In genomic region chr5:151381899-151382298, GRCh38 we compare ENCODE assay signal across 26 cellular contexts. TPM values are rescaled to one million over a fixed set of nuclear protein-coding genes. Genes with fewer than 3 reads are reported as not detected.
DNase-seq lines count a peak whose midpoint lies in the region; ATAC-seq, FAIRE-seq and TF ChIP-seq lines count a peak whose summit lies in the region.
"Had no signal": no experiment of that assay in that cellular context is flagged by ENCODE, and none has a peak within 500 bp of the region (broad histone marks: within the 10 kb centered on the region; RNA-seq: fewer than 3 reads in every experiment).

No MANE protein-coding gene starts in this region.

- in situ Hi-C loops in mammary epithelial cell (cut with MboI; ENCODE audit: low sequenced_read_pairs in 2 of 2), result no loop called here
- in situ Hi-C loops in gastrocnemius medialis (cut with MboI; ENCODE audit: low sequenced_read_pairs in 4 of 4), result no loop called here

- H3K27ac ChIP-seq in mammary epithelial cell (ENCODE audit: insufficient read depth, low read depth, low read length) (no peak overlapping the region), gastrocnemius medialis (peak overlapping the region; percentile 93 to 97 (median 96))
- H3K27ac ChIP-seq: A549; BLaER1 treated with 17β-estradiol and CSF1 and Interleukin-3, amounts not matched to agents 10 nM and 100 nM had no signal

- no peaks in the 10 kb centered on the region for H4K20me1 ChIP-seq in mammary epithelial cell (ENCODE audit: insufficient read depth, low read length)
- H4K20me1 ChIP-seq: BLaER1 treated with 17β-estradiol and CSF1 and Interleukin-3, amounts not matched to agents 10 nM and 100 nM had no signal

- CTCF ChIA-PET in mammary epithelial cell (lab: Charles Lee; ENCODE audit: low non-redundant PET), result interaction anchor here (0.7 kb wide), 1 partner anchor 129 kb away, joined by 5 read pairs; no protein-coding TSS in a partner anchor
- CTCF ChIA-PET in MCF 10A (lab: Yijun Ruan, JAX), result no interaction called here

- FAIRE-seq in GM12891 (lab: Jason Lieb, UNC), result no peak
- FAIRE-seq: A549, D721Med, GM12878, H54 had no signal

- H3K4me1 ChIP-seq in mammary epithelial cell (ENCODE audit: insufficient read depth, low read length), result no peaks in the 10 kb centered on the region
- H3K4me1 ChIP-seq in gastrocnemius medialis, result peaks cover 26 to 31% of the 10 kb centered on the region in 2 donors
- H3K4me1 ChIP-seq: A549; BE2C; BLaER1 treated with 17β-estradiol and CSF1 and Interleukin-3, amounts not matched to agents 10 nM and 100 nM; HAP-1 had no signal

- no peaks in the 10 kb centered on the region for H3K36me3 Mint-ChIP-seq in MCF 10A (ENCODE audit: insufficient read depth, unreplicated experiment)
- H3K36me3 Mint-ChIP-seq in nephron progenitor cell (ENCODE audit: low read depth), result no peaks in the 10 kb centered on the region
- no peaks in the 10 kb centered on the region for H3K36me3 Mint-ChIP-seq in chondrocyte (ENCODE audit: low read depth)
- H3K36me3 Mint-ChIP-seq: CD14-positive monocyte; CD8-positive, alpha-beta memory T cell had no signal

- ATAC-seq in gastrocnemius medialis (no peak), GM18498 (IDR thresholded peaks at IDR 0.05; ENCODE audit: unreplicated experiment) (no peak)
- ATAC-seq: A549, GM12878 had no signal

- TF ChIP-seq POLR2A in gastrocnemius medialis (IDR thresholded peaks at IDR 0.05), result no peak
- TF ChIP-seq POLR2A in GM12891 (IDR thresholded peaks at IDR 0.05; ENCODE audit: low read depth, low read length), result no peak

- H3K9me3 ChIP-seq in mammary epithelial cell (replicated peaks; ENCODE audit: insufficient read depth, low read length) (no peaks in the 10 kb centered on the region), gastrocnemius medialis (no peaks in the 10 kb centered on the region)
- H3K9me3 ChIP-seq: A549, BE2C, HAP-1 had no signal

- no peak overlapping the region for H3K9ac ChIP-seq in mammary epithelial cell (ENCODE audit: insufficient read depth, low read length)
- H3K9ac ChIP-seq: BLaER1 treated with 17β-estradiol and CSF1 and Interleukin-3, amounts not matched to agents 10 nM and 100 nM had no signal

- peaks cover 6% of the 10 kb centered on the region for H3K27me3 Mint-ChIP-seq in MCF 10A (ENCODE audit: insufficient read depth, unreplicated experiment)
- H3K27me3 Mint-ChIP-seq in nephron progenitor cell (ENCODE audit: low read depth, poor library complexity), result peaks cover 6% of the 10 kb centered on the region
- H3K27me3 Mint-ChIP-seq in chondrocyte (ENCODE audit: low read depth), result peaks cover 15% of the 10 kb centered on the region

- H3K4me2 ChIP-seq in mammary epithelial cell (ENCODE audit: insufficient read depth, low read depth, low read length), result no peak overlapping the region
- H3K4me2 ChIP-seq: A549; BLaER1 treated with 17β-estradiol and CSF1 and Interleukin-3, amounts not matched to agents 10 nM and 100 nM had no signal

- TF ChIP-seq CTCF in mammary epithelial cell (conservative IDR thresholded peaks at IDR 0.05 in 1 of 2, IDR thresholded peaks at IDR 0.05 in 1 of 2; ENCODE audit: extremely low read depth in 1 of 2, insufficient read depth in 1 of 2, low read depth in 1 of 2, low read length in 2 of 2) (no peak), MCF 10A (IDR thresholded peaks at IDR 0.05; ENCODE audit: unreplicated experiment) (no peak), nephron progenitor cell (IDR thresholded peaks at IDR 0.05) (no peak), gastrocnemius medialis (IDR thresholded peaks at IDR 0.05 in 4 of 5, conservative IDR thresholded peaks at IDR 0.05 in 1 of 5) (no peak), chondrocyte (IDR thresholded peaks at IDR 0.05) (no peak)

- 95% methylated on average over 6 of the region's 6 CpGs for WGBS in mammary epithelial cell (ENCODE audit: low coverage, missing lambda C conversion rate)

- H3K4me1 Mint-ChIP-seq in MCF 10A (ENCODE audit: insufficient read depth, unreplicated experiment) (peaks cover 13% of the 10 kb centered on the region), nephron progenitor cell (peaks cover 4% of the 10 kb centered on the region), chondrocyte (ENCODE audit: low read depth) (no peaks in the 10 kb centered on the region)
- H3K4me1 Mint-ChIP-seq: CD14-positive monocyte; CD8-positive, alpha-beta memory T cell had no signal

- H3K4me3 Mint-ChIP-seq in MCF 10A (ENCODE audit: unreplicated experiment) (no peak overlapping the region), nephron progenitor cell (no peak overlapping the region), chondrocyte (ENCODE audit: unreplicated experiment) (no peak overlapping the region)
- H3K4me3 Mint-ChIP-seq: CD14-positive monocyte; CD4-positive, alpha-beta T cell; CD8-positive, alpha-beta memory T cell; HFFc6 had no signal

- H3K27ac Mint-ChIP-seq in MCF 10A (ENCODE audit: low read depth, unreplicated experiment) (no peak overlapping the region), nephron progenitor cell (peak overlapping the region; percentile 46), chondrocyte (ENCODE audit: unreplicated experiment) (no peak overlapping the region)
- H3K27ac Mint-ChIP-seq: CD14-positive monocyte; CD4-positive, alpha-beta T cell; CD8-positive, alpha-beta memory T cell; HFFc6 had no signal

- POLR2A ChIA-PET in MCF 10A (lab: Yijun Ruan, JAX), result no interaction called here

- BruUV-seq in mammary epithelial cell (replicated peaks; lab: Mats Ljungman, UMichigan), result no TSS peak
- BruUV-seq in MCF 10A (replicated peaks; lab: Mats Ljungman, UMichigan), result no TSS peak

- no peaks in the 10 kb centered on the region for H3K36me3 ChIP-seq in mammary epithelial cell (ENCODE audit: insufficient read depth, low read length)
- no peaks in the 10 kb centered on the region for H3K36me3 ChIP-seq in gastrocnemius medialis
- H3K36me3 ChIP-seq: BE2C; BLaER1 treated with 17β-estradiol and CSF1 and Interleukin-3, amounts not matched to agents 10 nM and 100 nM; HAP-1 had no signal

- H3K79me2 ChIP-seq in mammary epithelial cell (ENCODE audit: insufficient read depth, low read length), result no peaks in the 10 kb centered on the region

- H2AFZ ChIP-seq in mammary epithelial cell (ENCODE audit: low read depth, low read length), result peak overlapping the region; percentile 3

- H3K9me3 Mint-ChIP-seq in MCF 10A (ENCODE audit: unreplicated experiment) (peaks cover 11% of the 10 kb centered on the region), nephron progenitor cell (peaks cover 4% of the 10 kb centered on the region), chondrocyte (ENCODE audit: low read depth) (no peaks in the 10 kb centered on the region)
- H3K9me3 Mint-ChIP-seq: CD4-positive, alpha-beta T cell; HFFc6 had no signal

- H3K4me3 ChIP-seq in mammary epithelial cell (replicated peaks in 1 of 3; ENCODE audit: insufficient read depth in 1 of 3, low read depth in 2 of 3, low read length in 3 of 3), result no peak overlapping the region
- no peak overlapping the region for H3K4me3 ChIP-seq in gastrocnemius medialis
- H3K4me3 ChIP-seq: A549; BLaER1 treated with 17β-estradiol and CSF1 and Interleukin-3, amounts not matched to agents 10 nM and 100 nM; GM12878; HAP-1 had no signal

- DNase-seq in mammary epithelial cell (no peak), MCF 10A (ENCODE audit: unreplicated experiment) (no peak), nephron progenitor cell (no peak), gastrocnemius medialis (peak in 1 of 2 donors; percentile 28), chondrocyte (ENCODE audit: low spot score) (no peak), GM12891 (ENCODE audit: insufficient read length, low spot score) (no peak)
- DNase-seq: 8988T; ACHN; AML-193; BE2C; CD4-positive, alpha-beta T cell; CD8-positive, alpha-beta memory T cell; DMS 273 treated with DMSO at 0.1 percent for 48 hours; DMS79; EL; GDM1; GOT3; HFFc6 had no signal

- dilution Hi-C loops in mammary epithelial cell (cut with HindIII; ENCODE audit: low sequenced_read_pairs), result no loop called here

- intact Hi-C loops in mammary epithelial cell (cut with micrococcal nuclease) (no loop called here), MCF 10A (cut with micrococcal nuclease) (no loop called here), gastrocnemius medialis (cut with DNase I; ENCODE audit: low total_unique reads) (no loop called here)

- no peaks in the 10 kb centered on the region for H3K27me3 ChIP-seq in mammary epithelial cell (ENCODE audit: insufficient read depth, low read length)
- H3K27me3 ChIP-seq in gastrocnemius medialis, result no peaks in the 10 kb centered on the region
- H3K27me3 ChIP-seq: BLaER1 treated with 17β-estradiol and CSF1 and Interleukin-3, amounts not matched to agents 10 nM and 100 nM had no signal

TF ChIP-seq in GM12891, 5 proteins besides CTCF, POLR2A, EP300 and RAD21:
- no peak for TF ChIP-seq POU2F2 (IDR thresholded peaks at IDR 0.05; ENCODE audit: low read depth, low read length)
- no peak for TF ChIP-seq SPI1 (IDR thresholded peaks at IDR 0.05; ENCODE audit: low read depth, low read length)
- no peak for TF ChIP-seq POLR2AphosphoS5 (IDR thresholded peaks at IDR 0.05; ENCODE audit: low read depth, low read length)
- TF ChIP-seq TAF1 (IDR thresholded peaks at IDR 0.05; ENCODE audit: low read depth, low read length), result no peak
- no peak for TF ChIP-seq PAX5 (IDR thresholded peaks at IDR 0.05; ENCODE audit: insufficient read depth, low read length, severe bottlenecking)
TF ChIP-seq in GM12891: peak in this region for 0.

RNA-seq across cellular contexts. Expression of gene SLC36A2, which starts 34.5 kb away (rescaled TPM):
- total RNA-seq in mammary epithelial cell (not detected), MCF 10A (2022) (not detected in 2 replicates), gastrocnemius medialis (10 to 100 TPM in 3 of 4 donors, 1 to 10 TPM in 1; 8.8 to 22.9 (median 16.4) TPM), chondrocyte (not detected in 3 replicates)
- not detected for polyA plus RNA-seq in mammary epithelial cell
- not detected for polyA minus RNA-seq in mammary epithelial cell
- not detected for polyA plus RNA-seq in GM12891 (2012; ENCODE audit: low read depth, missing spikeins)
- total RNA-seq: CD4-positive, alpha-beta T cell; CD8-positive, alpha-beta memory T cell; GM12878; HFFc6 had no signal
- polyA plus RNA-seq: A549; CD14-positive monocyte; CD8-positive, alpha-beta memory T cell; GM12878 had no signal
